ENCODE assay signal across 21 cellular contexts in genomic region chr9:111233963-111234362, GRCh38.
"Had no signal": no experiment of that assay in that cellular context is flagged by ENCODE, and none has a peak within 500 bp of the region (broad histone marks: within the 10 kb centered on the region; RNA-seq: fewer than 3 reads in every experiment).

No MANE protein-coding gene starts in this region.

- H3K27me3 Mint-ChIP-seq: naive B cell; natural killer cell treated with Interleukin-12 subunit alpha and Interleukin-12 subunit beta and Interleukin-15 and Interleukin-18, amount 100 ng/mL, for 72 hours; stimulated activated memory B cell treated with anti-CD40 and anti-IgM and Interleukin-4, amounts not matched to agents 10 μg/mL and 1 μg/mL and 100 μg/mL, for 72 hours; stimulated activated naive CD8-positive, alpha-beta T cell treated with anti-CD3 and anti-CD28 coated beads, Interleukin-15, Interleukin-2, amounts not matched to agents 100 ng/mL and 50 ng/mL, for 24 hours had no signal

- H3K27ac Mint-ChIP-seq: immature natural killer cell; naive B cell; natural killer cell treated with Interleukin-12 subunit alpha and Interleukin-12 subunit beta and Interleukin-15 and Interleukin-18, amount 100 ng/mL, for 72 hours; stimulated activated memory B cell treated with anti-CD40 and anti-IgM and Interleukin-4, amounts not matched to agents 10 μg/mL and 1 μg/mL and 100 μg/mL, for 72 hours; stimulated activated naive CD8-positive, alpha-beta T cell treated with anti-CD3 and anti-CD28 coated beads, Interleukin-15, Interleukin-2, amounts not matched to agents 100 ng/mL and 50 ng/mL, for 24 hours had no signal

- DNase-seq: central memory CD4-positive, alpha-beta T cell; dorsolateral prefrontal cortex; effector CD4-positive, alpha-beta T cell; foreskin melanocyte; hypothalamus; immature natural killer cell; islet precursor cell; kidney glomerular epithelial cell; lower lobe of right lung; naive B cell; occipital lobe; pancreas; right lobe of liver; stimulated activated CD4-positive, alpha-beta T cell treated with anti-CD3 and anti-CD28 coated beads, Interleukin-4, amount 100 ng/mL, for 4 hours; upper lobe of left lung had no signal

- H3K4me1 Mint-ChIP-seq: naive B cell; stimulated activated memory B cell treated with anti-CD40 and anti-IgM and Interleukin-4, amounts not matched to agents 10 μg/mL and 1 μg/mL and 100 μg/mL, for 72 hours had no signal

- H3K27me3 ChIP-seq: dorsolateral prefrontal cortex, esophagus muscularis mucosa, pancreas, right lobe of liver, tibial nerve, upper lobe of left lung had no signal

- H3K36me3 Mint-ChIP-seq: immature natural killer cell; naive B cell; natural killer cell treated with Interleukin-12 subunit alpha and Interleukin-12 subunit beta and Interleukin-15 and Interleukin-18, amount 100 ng/mL, for 72 hours; stimulated activated memory B cell treated with anti-CD40 and anti-IgM and Interleukin-4, amounts not matched to agents 10 μg/mL and 1 μg/mL and 100 μg/mL, for 72 hours had no signal

- H3K4me1 ChIP-seq: esophagus muscularis mucosa, lower lobe of right lung, pancreas, right lobe of liver, upper lobe of left lung had no signal

- H3K27ac ChIP-seq: dorsolateral prefrontal cortex, esophagus muscularis mucosa, lower lobe of right lung, pancreas, right lobe of liver, thoracic aorta, upper lobe of left lung had no signal

- H3K9me3 Mint-ChIP-seq: natural killer cell treated with Interleukin-12 subunit alpha and Interleukin-12 subunit beta and Interleukin-15 and Interleukin-18, amount 100 ng/mL, for 72 hours; stimulated activated memory B cell treated with anti-CD40 and anti-IgM and Interleukin-4, amounts not matched to agents 10 μg/mL and 1 μg/mL and 100 μg/mL, for 72 hours; stimulated activated naive CD8-positive, alpha-beta T cell treated with anti-CD3 and anti-CD28 coated beads, Interleukin-15, Interleukin-2, amounts not matched to agents 100 ng/mL and 50 ng/mL, for 24 hours had no signal

- H3K36me3 ChIP-seq: esophagus muscularis mucosa, lower lobe of right lung, pancreas, right lobe of liver, thoracic aorta, tibial nerve, upper lobe of left lung had no signal

- H3K4me3 ChIP-seq: dorsolateral prefrontal cortex, esophagus muscularis mucosa, lower lobe of right lung, pancreas, right lobe of liver, thoracic aorta, tibial nerve, upper lobe of left lung had no signal

- H3K9me3 ChIP-seq: esophagus muscularis mucosa, lower lobe of right lung, pancreas, right lobe of liver, thoracic aorta, tibial nerve, upper lobe of left lung had no signal

- H3K4me3 Mint-ChIP-seq: immature natural killer cell; naive B cell; natural killer cell treated with Interleukin-12 subunit alpha and Interleukin-12 subunit beta and Interleukin-15 and Interleukin-18, amount 100 ng/mL, for 72 hours; stimulated activated memory B cell treated with anti-CD40 and anti-IgM and Interleukin-4, amounts not matched to agents 10 μg/mL and 1 μg/mL and 100 μg/mL, for 72 hours; stimulated activated naive CD8-positive, alpha-beta T cell treated with anti-CD3 and anti-CD28 coated beads, Interleukin-15, Interleukin-2, amounts not matched to agents 100 ng/mL and 50 ng/mL, for 24 hours had no signal
